17 cellular contexts compared by ENCODE assay signal in the genomic region with DNA sequence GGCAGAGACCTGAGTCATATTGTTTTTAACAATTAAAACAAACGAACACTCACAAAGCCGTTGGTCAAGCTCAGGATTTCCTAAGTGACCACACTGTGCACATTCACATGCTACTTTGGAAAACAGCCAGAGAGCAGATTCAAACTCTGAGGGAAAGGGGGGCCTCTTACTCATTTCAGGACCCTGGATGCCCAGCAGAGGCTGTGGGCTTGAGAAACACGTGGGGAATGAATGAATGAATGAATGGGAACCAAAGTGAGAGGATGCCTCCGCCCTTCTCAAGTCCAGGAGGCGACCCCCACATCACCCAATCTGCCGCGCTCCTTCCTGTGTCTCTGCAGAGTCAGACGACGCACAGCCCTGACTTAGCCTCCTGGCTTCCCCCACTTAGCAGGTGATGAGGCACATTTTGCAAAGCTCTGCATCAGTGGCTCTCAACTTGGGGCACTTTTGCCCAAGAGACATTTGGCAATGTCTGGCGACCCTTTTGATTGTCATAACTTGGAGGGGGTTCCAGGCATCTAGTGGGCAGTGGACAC.
"Had no signal": no experiment of that assay in that cellular context is flagged by ENCODE, and none has a peak within 500 bp of the region (broad histone marks: within the 10 kb centered on the region; RNA-seq: fewer than 3 reads in every experiment).

No MANE protein-coding gene starts in this region.

- ATAC-seq: activated T-cell treated with anti-CD3 and anti-CD28 coated beads, Interleukin-2, amount 50 U/mL, for 72 hours; natural killer cell treated with Interleukin-12 subunit alpha and Interleukin-12 subunit beta and Interleukin-15 and Interleukin-18, amount 100 ng/mL, for 72 hours; right lobe of liver; upper lobe of right lung had no signal

- H3K4me3 ChIP-seq: esophagus muscularis mucosa, left ventricle myocardium inferior, right lobe of liver, smooth muscle cell, upper lobe of right lung had no signal

- H3K4me1 ChIP-seq: right lobe of liver had no signal

- H3K36me3 ChIP-seq: left ventricle myocardium inferior, right lobe of liver, upper lobe of right lung had no signal

- H3K27me3 ChIP-seq: esophagus muscularis mucosa, right lobe of liver, upper lobe of right lung had no signal

- DNase-seq: activated CD4-positive, alpha-beta T cell treated with anti-CD3 and anti-CD28 coated beads, Interleukin-2, amount 10 ng/mL, durations not matched to agents 7 days and 5 days; activated CD4-positive, CD25-positive, alpha-beta regulatory T cell; activated CD8-positive, alpha-beta memory T cell treated with anti-CD3 and anti-CD28 coated beads, Interleukin-2, amount 50 U/mL, for 48 hours; activated gamma-delta T cell treated with Interleukin-2 at 50 U/mL for 16 hours; activated T-cell treated with anti-CD3 and anti-CD28 coated beads, Interleukin-2, amount 50 U/mL, for 72 hours; amygdala; hippocampal formation; left ventricle myocardium inferior; mesendoderm; T-helper 2 cell; upper lobe of right lung had no signal

- FAIRE-seq: endometrium, keratinocyte had no signal

- H3K27ac ChIP-seq: esophagus muscularis mucosa, left ventricle myocardium inferior, right lobe of liver, upper lobe of right lung had no signal

- H3K9me3 ChIP-seq: esophagus muscularis mucosa, left ventricle myocardium inferior, right lobe of liver, upper lobe of right lung had no signal

- H3K4me2 ChIP-seq: smooth muscle cell had no signal
